Comparison of ENCODE assay signal across 23 cellular contexts in the genomic region with DNA sequence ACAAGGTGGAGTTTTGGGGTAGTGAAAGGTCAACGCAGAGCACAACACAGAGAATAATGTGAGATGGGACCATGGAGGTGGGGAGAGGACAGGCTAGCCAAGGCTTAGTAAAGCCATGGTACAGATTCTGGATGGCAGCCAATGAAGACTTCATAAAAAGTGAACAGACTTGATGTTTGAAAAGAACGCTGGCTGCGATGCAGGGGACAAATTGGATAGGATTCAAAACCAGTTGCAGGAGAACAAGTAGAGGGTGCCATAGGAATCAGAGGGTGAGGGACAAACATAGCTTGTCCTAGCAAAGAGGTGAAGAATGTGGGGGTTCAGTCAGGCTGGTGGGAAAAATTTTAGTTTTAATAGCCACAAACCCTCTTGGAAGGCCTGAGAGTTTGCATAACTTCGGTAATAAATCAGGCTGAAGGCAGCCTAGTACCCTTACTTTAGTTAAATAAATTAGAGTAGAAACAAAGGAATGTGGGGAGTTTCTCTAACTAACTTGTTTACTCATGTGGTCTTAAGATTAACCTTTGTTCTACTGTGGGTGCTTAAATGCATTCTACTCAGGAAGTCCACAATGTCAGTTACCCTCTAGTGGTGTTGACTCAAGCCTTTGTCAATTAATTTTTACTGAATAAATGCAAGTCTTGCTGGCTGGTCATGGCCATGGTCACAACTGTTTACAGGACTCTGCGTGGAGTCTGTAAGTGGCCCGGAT.
"Had no signal": no experiment of that assay in that cellular context is flagged by ENCODE, and none has a peak within 500 bp of the region (broad histone marks: within the 10 kb centered on the region; RNA-seq: fewer than 3 reads in every experiment).

No MANE protein-coding gene starts in this region.

- H3K27me3 ChIP-seq: body of pancreas, foreskin keratinocyte, spleen, testis had no signal

- H3K4me3 Mint-ChIP-seq: activated CD4-positive, alpha-beta T cell treated with anti-CD3 and anti-CD28 coated beads, Interleukin-2, amount 10 ng/mL, durations not matched to agents 7 days and 5 days; activated CD8-positive, alpha-beta T cell treated with anti-CD3 and anti-CD28 coated beads, Interleukin-2, amount 10 ng/mL, durations not matched to agents 7 days and 5 days; activated naive CD4-positive, alpha-beta T cell treated with anti-CD3 and anti-CD28 coated beads for 36 hours; activated T-cell treated with anti-CD3 and anti-CD28 coated beads, Interleukin-2, amount 50 U/mL, for 24 hours; naive thymus-derived CD4-positive, alpha-beta T cell; stimulated activated memory B cell treated with anti-CD40 and anti-IgM and Interleukin-4, amounts not matched to agents 10 μg/mL and 1 μg/mL and 100 μg/mL, for 72 hours; type B pancreatic cell had no signal

- H3K27ac ChIP-seq: body of pancreas, foreskin keratinocyte, prostate gland, spleen, testis had no signal

- H3K4me3 ChIP-seq: body of pancreas, prostate gland, spleen, testis had no signal

- H3K36me3 ChIP-seq: prostate gland, spleen had no signal

- ATAC-seq: activated CD4-positive, CD25-positive, alpha-beta regulatory T cell treated with anti-CD3 and anti-CD28 coated beads, Interleukin-2, amount 50 U/mL, for 24 hours; activated CD8-positive, alpha-beta T cell treated with anti-CD3 and anti-CD28 coated beads, Interleukin-2, amount 10 ng/mL, durations not matched to agents 7 days and 5 days; body of pancreas; foreskin keratinocyte; left cardiac atrium; naive thymus-derived CD4-positive, alpha-beta T cell; sciatic nerve; stimulated activated memory B cell treated with anti-CD40 and anti-IgM and Interleukin-4, amounts not matched to agents 10 μg/mL and 1 μg/mL and 100 μg/mL, for 72 hours had no signal

- H3K4me1 ChIP-seq: body of pancreas, foreskin keratinocyte, prostate gland, spleen, testis had no signal

- H3K4me1 Mint-ChIP-seq: activated CD4-positive, alpha-beta T cell treated with anti-CD3 and anti-CD28 coated beads, Interleukin-2, amount 10 ng/mL, durations not matched to agents 7 days and 5 days; naive thymus-derived CD4-positive, alpha-beta T cell; stimulated activated memory B cell treated with anti-CD40 and anti-IgM and Interleukin-4, amounts not matched to agents 10 μg/mL and 1 μg/mL and 100 μg/mL, for 72 hours had no signal

- H3K27ac Mint-ChIP-seq: activated CD4-positive, alpha-beta T cell treated with anti-CD3 and anti-CD28 coated beads, Interleukin-2, amount 10 ng/mL, durations not matched to agents 7 days and 5 days; activated CD8-positive, alpha-beta T cell treated with anti-CD3 and anti-CD28 coated beads, Interleukin-2, amount 10 ng/mL, durations not matched to agents 7 days and 5 days; activated naive CD4-positive, alpha-beta T cell treated with anti-CD3 and anti-CD28 coated beads for 36 hours; activated T-cell treated with anti-CD3 and anti-CD28 coated beads, Interleukin-2, amount 50 U/mL, for 24 hours; activated T-helper 2 cell treated with anti-CD3 and anti-CD28 coated beads, Interferon-gamma antibody, Interleukin-2, Interleukin-4, amounts not matched to agents 10 μg/mL and 5 μg/mL and 100 μg/mL, durations not matched to agents 14 hours and 24 hours and 36 hours; naive thymus-derived CD4-positive, alpha-beta T cell; stimulated activated memory B cell treated with anti-CD40 and anti-IgM and Interleukin-4, amounts not matched to agents 10 μg/mL and 1 μg/mL and 100 μg/mL, for 72 hours; type B pancreatic cell had no signal

- FAIRE-seq: islet of Langerhans had no signal

- DNase-seq: activated CD4-positive, alpha-beta T cell treated with anti-CD3 and anti-CD28 coated beads, Interleukin-2, amount 10 ng/mL, durations not matched to agents 7 days and 5 days; activated CD8-positive, alpha-beta T cell treated with anti-CD3 and anti-CD28 coated beads, Interleukin-2, amount 10 ng/mL, durations not matched to agents 7 days and 5 days; activated naive CD4-positive, alpha-beta T cell treated with anti-CD3 and anti-CD28 coated beads for 36 hours; activated T-cell treated with anti-CD3 and anti-CD28 coated beads, Interleukin-2, amount 50 U/mL, for 24 hours; body of pancreas; dermis blood vessel endothelial cell; effector memory CD4-positive, alpha-beta T cell; foreskin keratinocyte; glutamatergic neuron; hippocampal formation; left cardiac atrium; mesenchymal stem cell; naive thymus-derived CD4-positive, alpha-beta T cell; spleen; stimulated activated CD4-positive, alpha-beta T cell treated with anti-CD3 and anti-CD28 coated beads, Interleukin-4, amount 100 ng/mL, for 4 hours; testis had no signal

- H3K36me3 Mint-ChIP-seq: naive thymus-derived CD4-positive, alpha-beta T cell; stimulated activated memory B cell treated with anti-CD40 and anti-IgM and Interleukin-4, amounts not matched to agents 10 μg/mL and 1 μg/mL and 100 μg/mL, for 72 hours; type B pancreatic cell had no signal

- H3K9me3 ChIP-seq: prostate gland, testis had no signal

- H3K27me3 Mint-ChIP-seq: activated CD4-positive, alpha-beta T cell treated with anti-CD3 and anti-CD28 coated beads, Interleukin-2, amount 10 ng/mL, durations not matched to agents 7 days and 5 days; activated T-cell treated with anti-CD3 and anti-CD28 coated beads, Interleukin-2, amount 50 U/mL, for 24 hours; naive thymus-derived CD4-positive, alpha-beta T cell; stimulated activated memory B cell treated with anti-CD40 and anti-IgM and Interleukin-4, amounts not matched to agents 10 μg/mL and 1 μg/mL and 100 μg/mL, for 72 hours; type B pancreatic cell had no signal
